ENCODE assay signal across 14 cellular contexts in genomic region chr14:39880965-39881364, GRCh38.
DNase-seq lines count a peak whose midpoint lies in the region; ATAC-seq and TF ChIP-seq lines count a peak whose summit lies in the region.
"Had no signal": no experiment of that assay in that cellular context is flagged by ENCODE, and none has a peak within 500 bp of the region (broad histone marks: within the 10 kb centered on the region; RNA-seq: fewer than 3 reads in every experiment).

No MANE protein-coding gene starts in this region.

- peak; percentile 24 for DNase-seq in kidney tubule cell (ENCODE audit: low spot score)
- no peak for DNase-seq in right lobe of liver
- peak; percentile 33 for DNase-seq in renal cortical epithelial cell (ENCODE audit: low read depth)
- no peak for DNase-seq in NCI-H1417 treated with DMSO at 0.1 percent for 48 hours (lab: John Stamatoyannopoulos, UW)
- DNase-seq: C1 segment of cervical spinal cord; Caco-2; CD4-positive, alpha-beta memory T cell; DMS153; DND-41; GOT3; HFFc6 had no signal

- ATAC-seq in right lobe of liver = peak in 3 of 4 donors; percentile 33 to 51 (median 45)
- ATAC-seq in GM21619 (IDR thresholded peaks at IDR 0.05; ENCODE audit: unreplicated experiment) = no peak
- no peak for ATAC-seq in GM18867 (IDR thresholded peaks at IDR 0.05; ENCODE audit: unreplicated experiment)

- H3K36me3 ChIP-seq in right lobe of liver = no peaks in the 10 kb centered on the region
- H3K36me3 ChIP-seq: HAP-1 had no signal

- TF ChIP-seq POLR2A in right lobe of liver (IDR thresholded peaks at IDR 0.05) = no peak

- peaks cover 0 to 10% (median 0%) of the 10 kb centered on the region in 4 donors for H3K4me1 ChIP-seq in right lobe of liver
- H3K4me1 ChIP-seq: Caco-2 had no signal

- no peaks in the 10 kb centered on the region for H3K9me3 ChIP-seq in right lobe of liver
- H3K9me3 ChIP-seq: Caco-2, HAP-1 had no signal

- TF ChIP-seq CTCF in right lobe of liver (IDR thresholded peaks at IDR 0.05) = no peak

- H3K4me3 ChIP-seq in right lobe of liver = no peak overlapping the region
- H3K4me3 ChIP-seq: HAP-1 had no signal

- H3K27ac ChIP-seq in right lobe of liver = no peak overlapping the region

- intact Hi-C loops in right lobe of liver (cut with DNase I) = no loop called here

- WGBS in right lobe of liver (ENCODE audit: insufficient coverage, low coverage, low lambda C conversion rate, missing lambda C conversion rate) = 26% methylated on average over 1 of the region's 1 CpG

- H3K27me3 ChIP-seq in right lobe of liver = no peaks in the 10 kb centered on the region

Comparison
In these comparisons a context has a peak if more than half of its experiments do, and no peak if none do; other contexts are left out.
1. DNase-seq: peak in kidney tubule cell (single experiment) and renal cortical epithelial cell (single experiment); none in right lobe of liver (0 of 3) and NCI-H1417 treated with DMSO at 0.1 percent for 48 hours (single experiment).
2. ATAC-seq: peak in right lobe of liver (3 of 4); none in GM21619 (single experiment) and GM18867 (single experiment).